11 cellular contexts compared by ENCODE assay signal in genomic region chr14:63436286-63437098, GRCh38.
A peak's percentile ranks its signal among the peaks of the same experiment; 100 is the strongest.
DNase-seq lines count a peak whose midpoint lies in the region; ATAC-seq and TF ChIP-seq lines count a peak whose summit lies in the region.
"Had no signal": no experiment of that assay in that cellular context is flagged by ENCODE, and none has a peak within 500 bp of the region (broad histone marks: within the 10 kb centered on the region; RNA-seq: fewer than 3 reads in every experiment).

No MANE protein-coding gene starts in this region.

- no peak for TF ChIP-seq POLR2A in gastrocnemius medialis (IDR thresholded peaks at IDR 0.05)

- H3K9me3 Mint-ChIP-seq in T-cell, result no peaks in the 10 kb centered on the region
- H3K9me3 Mint-ChIP-seq in endodermal cell, result no peaks in the 10 kb centered on the region

- H3K27me3 ChIP-seq in right cardiac atrium (ENCODE audit: control insufficient read depth, insufficient read depth) (no peaks in the 10 kb centered on the region), gastrocnemius medialis (no peaks in the 10 kb centered on the region), endodermal cell (ENCODE audit: control insufficient read depth, insufficient read depth, low read length, poor library complexity, severe bottlenecking) (no peaks in the 10 kb centered on the region)

- intact Hi-C loops in right cardiac atrium (cut with DNase I) (no loop called here), gastrocnemius medialis (cut with DNase I; ENCODE audit: low total_unique reads) (loop anchor here (1.0 to 10.0 kb wide), 4 partner anchors 36 to 418 kb away; partner anchors contain the start of genes PPP2R5E, SYNE2 and WDR89)

- no peaks in the 10 kb centered on the region for H3K27me3 Mint-ChIP-seq in T-cell
- no peaks in the 10 kb centered on the region for H3K27me3 Mint-ChIP-seq in endodermal cell (ENCODE audit: insufficient read depth)
- H3K27me3 Mint-ChIP-seq: activated CD4-positive, alpha-beta T cell treated with anti-CD3 and anti-CD28 coated beads for 36 hours had no signal

- no peak overlapping the region for H3K4me3 Mint-ChIP-seq in T-cell
- H3K4me3 Mint-ChIP-seq in endodermal cell, result no peak overlapping the region
- H3K4me3 Mint-ChIP-seq: activated CD4-positive, alpha-beta T cell treated with anti-CD3 and anti-CD28 coated beads for 36 hours had no signal

- no peak for ATAC-seq in T-cell (replicated peaks in 1 of 4)
- ATAC-seq in right cardiac atrium, result no peak
- peak; percentile 42 to 64 for ATAC-seq in gastrocnemius medialis
- ATAC-seq in GM19035 (IDR thresholded peaks at IDR 0.05; ENCODE audit: unreplicated experiment), result no peak
- ATAC-seq in HG03442 (IDR thresholded peaks at IDR 0.05; ENCODE audit: unreplicated experiment), result no peak
- ATAC-seq: activated CD4-positive, alpha-beta T cell treated with anti-CD3 and anti-CD28 coated beads for 36 hours had no signal

- H3K9me3 ChIP-seq in right cardiac atrium (ENCODE audit: control insufficient read depth, low read length) (no peaks in the 10 kb centered on the region), gastrocnemius medialis (no peaks in the 10 kb centered on the region), endodermal cell (ENCODE audit: control insufficient read depth, low read length) (no peaks in the 10 kb centered on the region)

- DNase-seq in G401 (ENCODE audit: low spot score), result peak; percentile 43
- DNase-seq in T-cell, result no peak
- DNase-seq in right cardiac atrium, result no peak
- no peak for DNase-seq in gastrocnemius medialis
- no peak for DNase-seq in endodermal cell
- DNase-seq in SHP77 (lab: John Stamatoyannopoulos, UW), result no peak
- DNase-seq: activated CD4-positive, alpha-beta T cell treated with anti-CD3 and anti-CD28 coated beads for 36 hours; activated naive CD4-positive, alpha-beta T cell treated with anti-CD3 and anti-CD28 coated beads, Interleukin-2, amount 50 U/mL, for 16 hours; effector CD4-positive, alpha-beta T cell had no signal

- H3K27ac ChIP-seq in right cardiac atrium (ENCODE audit: low read length) (peak overlapping the region; percentile 61), gastrocnemius medialis (peak overlapping the region; percentile 74 to 88 (median 85)), endodermal cell (ENCODE audit: low read depth, low read length) (no peak overlapping the region)

- H3K4me1 ChIP-seq in right cardiac atrium (ENCODE audit: control insufficient read depth, insufficient read depth, low read length), result peaks cover 12% of the 10 kb centered on the region
- H3K4me1 ChIP-seq in gastrocnemius medialis, result peaks cover 63 to 76% of the 10 kb centered on the region in 2 donors
- H3K4me1 ChIP-seq in endodermal cell (ENCODE audit: control insufficient read depth, insufficient read depth, low read length), result no peaks in the 10 kb centered on the region

- in situ Hi-C loops in G401 (cut with HindIII; ENCODE audit: low sequenced_read_pairs), result no loop called here
- in situ Hi-C loops in gastrocnemius medialis (cut with MboI; ENCODE audit: low sequenced_read_pairs in 4 of 4), result no loop called here

- H3K27ac Mint-ChIP-seq in T-cell (peak overlapping the region; percentile 36 to 59), endodermal cell (no peak overlapping the region)

- CTCF ChIA-PET in T-cell (lab: Charles Lee), result no interaction called here

- H3K36me3 ChIP-seq in gastrocnemius medialis (no peaks in the 10 kb centered on the region), endodermal cell (ENCODE audit: control insufficient read depth, insufficient read depth, low read length) (no peaks in the 10 kb centered on the region)

- POLR2A ChIA-PET in T-cell (lab: Charles Lee), result interaction anchor here in 1 of 2 donors (0.6 kb wide), 2 partner anchors 223 to 334 kb away, joined by 3 read pairs; no protein-coding TSS in a partner anchor

- H3K9ac ChIP-seq in endodermal cell (ENCODE audit: extremely low read depth, low read length, poor library complexity, severe bottlenecking), result no peak overlapping the region

- 69% methylated on average over 5 of the region's 5 CpGs for WGBS in right cardiac atrium
- WGBS in endodermal cell (ENCODE audit: insufficient coverage in 1 of 2, insufficient read length in 1 of 2), 2 experiments, result 93 to 100% methylated on average over 2 to 5 of the region's 5 CpGs

- no peak overlapping the region for H3K4me3 ChIP-seq in right cardiac atrium (ENCODE audit: low read length)
- no peak overlapping the region for H3K4me3 ChIP-seq in gastrocnemius medialis
- no peak overlapping the region for H3K4me3 ChIP-seq in endodermal cell (ENCODE audit: low read length)

- H3K4me1 Mint-ChIP-seq in T-cell (peaks cover 76 to 80% (median 78%) of the 10 kb centered on the region in 3 donors), endodermal cell (peaks cover 47% of the 10 kb centered on the region)

- peaks cover 12% of the 10 kb centered on the region for H3K36me3 Mint-ChIP-seq in T-cell
- H3K36me3 Mint-ChIP-seq in endodermal cell (ENCODE audit: low read depth), result peaks cover 6% of the 10 kb centered on the region

- no peak for TF ChIP-seq CTCF in gastrocnemius medialis (IDR thresholded peaks at IDR 0.05 in 4 of 5, conservative IDR thresholded peaks at IDR 0.05 in 1 of 5)
- TF ChIP-seq CTCF in endodermal cell (conservative IDR thresholded peaks at IDR 0.05), result no peak

Comparison
In these comparisons a context has a peak if more than half of its experiments do, and no peak if none do; other contexts are left out.
1. ATAC-seq: peak in gastrocnemius medialis (2 of 2); none in T-cell (0 of 4), right cardiac atrium (0 of 2), GM19035 (single experiment) and HG03442 (single experiment).